Comparison of ENCODE assay signal across 25 cellular contexts in the genomic region with DNA sequence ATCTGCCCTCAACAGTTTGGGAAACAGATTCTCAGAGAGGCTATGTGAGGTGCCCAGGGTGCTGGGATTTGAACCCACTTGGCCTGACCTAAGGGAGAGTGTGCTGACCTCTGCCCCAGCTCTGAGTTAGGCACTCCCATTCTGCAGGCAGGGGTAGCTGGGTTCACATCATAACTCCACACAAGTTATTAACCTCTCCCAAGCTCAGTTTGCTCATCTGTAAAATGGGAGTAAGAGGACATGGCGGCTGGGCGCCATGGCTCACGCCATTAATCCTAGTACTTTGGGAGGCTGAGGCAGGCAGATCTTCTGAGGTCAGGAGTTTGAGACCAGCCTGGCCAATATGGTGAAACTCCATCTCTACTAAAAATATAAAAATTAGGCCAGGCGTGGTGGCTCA. TPM values are rescaled to one million over a fixed set of nuclear protein-coding genes. Genes with fewer than 3 reads are reported as not detected.
A peak's percentile ranks its signal among the peaks of the same experiment; 100 is the strongest.
DNase-seq lines count a peak whose midpoint lies in the region; ATAC-seq, FAIRE-seq and TF ChIP-seq lines count a peak whose summit lies in the region.
"Had no signal": no experiment of that assay in that cellular context is flagged by ENCODE, and none has a peak within 500 bp of the region (broad histone marks: within the 10 kb centered on the region; RNA-seq: fewer than 3 reads in every experiment).

No MANE protein-coding gene starts in this region.

- H3K4me3 Mint-ChIP-seq in natural killer cell treated with Interleukin-12 subunit alpha and Interleukin-12 subunit beta and Interleukin-15 and Interleukin-18, amount 100 ng/mL, for 72 hours, result no peak overlapping the region
- H3K4me3 Mint-ChIP-seq: B cell; CD14-positive monocyte; CD4-positive, alpha-beta memory T cell; CD4-positive, CD25-positive, alpha-beta regulatory T cell; CD8-positive, alpha-beta memory T cell had no signal

- no peaks in the 10 kb centered on the region for H4K20me1 ChIP-seq in HepG2 (ENCODE audit: insufficient read depth, low read length)
- H4K20me1 ChIP-seq in K562 (replicated peaks; ENCODE audit: control insufficient read depth, insufficient read depth, low read length), result no peaks in the 10 kb centered on the region

- in situ Hi-C loops in HepG2 (cut with HindIII; ENCODE audit: extremely low pct_ligation_motif_present, low pct_unique_long_range_greater_than_20kb) (no loop called here), K562 (cut with MboI) (no loop called here)

- H3K27me3 Mint-ChIP-seq in natural killer cell treated with Interleukin-12 subunit alpha and Interleukin-12 subunit beta and Interleukin-15 and Interleukin-18, amount 100 ng/mL, for 72 hours, result no peaks in the 10 kb centered on the region
- H3K27me3 Mint-ChIP-seq: B cell; CD4-positive, alpha-beta memory T cell; CD4-positive, CD25-positive, alpha-beta regulatory T cell had no signal

- H3K4me2 ChIP-seq in HepG2 (ENCODE audit: low read depth, low read length), result no peak overlapping the region
- no peak overlapping the region for H3K4me2 ChIP-seq in K562 (ENCODE audit: insufficient read depth, low read length)
- H3K4me2 ChIP-seq: A549 had no signal

- H3K27me3 ChIP-seq in HepG2 (ENCODE audit: control insufficient read depth in 1 of 2, insufficient read depth in 2 of 2, low read length in 2 of 2), result peaks cover 0 to 1% of the 10 kb centered on the region in 2 experiments; a peak in 1 of 5 replicates
- no peaks in the 10 kb centered on the region for H3K27me3 ChIP-seq in right lobe of liver
- no peaks in the 10 kb centered on the region for H3K27me3 ChIP-seq in K562 (ENCODE audit: control insufficient read depth in 2 of 2, insufficient read depth in 2 of 2, low read length in 2 of 2)
- H3K27me3 ChIP-seq in upper lobe of right lung, result no peaks in the 10 kb centered on the region

- POLR2A ChIA-PET in HepG2 (lab: Yijun Ruan, JAX), result interaction anchor here (1.1 to 2.3 kb wide), 2 partner anchors 8 to 35 kb away, joined by 3 to 16 read pairs; no protein-coding TSS in a partner anchor
- POLR2A ChIA-PET in K562 (lab: Yijun Ruan, JAX), result interaction anchor here (0.8 to 1.7 kb wide), 5 partner anchors 7 to 21 kb away, joined by 3 to 9 read pairs (median 3); a partner anchor contains a TSS

- no peaks in the 10 kb centered on the region for H3K4me1 Mint-ChIP-seq in natural killer cell treated with Interleukin-12 subunit alpha and Interleukin-12 subunit beta and Interleukin-15 and Interleukin-18, amount 100 ng/mL, for 72 hours (ENCODE audit: low read depth in 2 of 2)
- H3K4me1 Mint-ChIP-seq: CD4-positive, alpha-beta memory T cell; CD4-positive, CD25-positive, alpha-beta regulatory T cell; CD8-positive, alpha-beta memory T cell had no signal

- DNase-seq in HepG2 (ENCODE audit: low spot score) (no peak), right lobe of liver (no peak), K562 (ENCODE audit: extremely low read depth in 1 of 4, low spot score in 3 of 4) (no peak), left lobe of liver (ENCODE audit: low spot score) (no peak), upper lobe of right lung (no peak), midbrain (lab: John Stamatoyannopoulos, UW) (no peak)
- DNase-seq in natural killer cell treated with Interleukin-12 subunit alpha and Interleukin-12 subunit beta and Interleukin-15 and Interleukin-18, amount 100 ng/mL, for 72 hours (ENCODE audit: low spot score), result no peak
- DNase-seq: AML-193; Caco-2; Calu3; CD4-positive, alpha-beta memory T cell; CD4-positive, CD25-positive, alpha-beta regulatory T cell; CD8-positive, alpha-beta memory T cell; DND-41; EL; GDM1 had no signal

- no peak overlapping the region for H3K27ac ChIP-seq in HepG2 (ENCODE audit: extremely low read length, insufficient read depth, low read length)
- H3K27ac ChIP-seq in right lobe of liver, result no peak overlapping the region
- no peak overlapping the region for H3K27ac ChIP-seq in K562 (ENCODE audit: extremely low read depth, low read depth, low read length)
- H3K27ac ChIP-seq in upper lobe of right lung, result no peak overlapping the region
- H3K27ac ChIP-seq: 22Rv1, A549 had no signal

- no peak for FAIRE-seq in HepG2 (lab: Jason Lieb, UNC)
- no peak for FAIRE-seq in K562 (lab: Jason Lieb, UNC)
- FAIRE-seq: A549, D721Med, GM12878, GM12892, GM18507 had no signal

- no peaks in the 10 kb centered on the region for H3K9me3 Mint-ChIP-seq in natural killer cell treated with Interleukin-12 subunit alpha and Interleukin-12 subunit beta and Interleukin-15 and Interleukin-18, amount 100 ng/mL, for 72 hours
- H3K9me3 Mint-ChIP-seq: CD14-positive monocyte; CD4-positive, alpha-beta memory T cell; CD4-positive, CD25-positive, alpha-beta regulatory T cell; CD8-positive, alpha-beta memory T cell had no signal

- CTCF ChIA-PET in HepG2 (lab: Yijun Ruan, JAX; ENCODE audit: low intra/inter-chr PET ratio, low total read pairs) (no interaction called here), K562 (lab: Yijun Ruan, JAX; ENCODE audit: low intra/inter-chr PET ratio) (no interaction called here)

- H2AFZ ChIP-seq in HepG2 (ENCODE audit: low read length), result no peak overlapping the region
- H2AFZ ChIP-seq in K562 (ENCODE audit: low read depth, low read length), result no peak overlapping the region

- H3K36me3 Mint-ChIP-seq in natural killer cell treated with Interleukin-12 subunit alpha and Interleukin-12 subunit beta and Interleukin-15 and Interleukin-18, amount 100 ng/mL, for 72 hours, result no peaks in the 10 kb centered on the region
- H3K36me3 Mint-ChIP-seq: CD14-positive monocyte; CD4-positive, alpha-beta memory T cell; CD4-positive, CD25-positive, alpha-beta regulatory T cell; CD8-positive, alpha-beta memory T cell had no signal

- no peaks in the 10 kb centered on the region for H3K9me1 ChIP-seq in K562 (ENCODE audit: control insufficient read depth, insufficient read depth, low read length)

- H3K4me1 ChIP-seq in HepG2 (ENCODE audit: insufficient read depth, low read length) (peaks cover 67% of the 10 kb centered on the region), right lobe of liver (peaks cover 0 to 4% (median 0%) of the 10 kb centered on the region in 4 donors), K562 (replicated peaks in 1 of 2; ENCODE audit: control insufficient read depth in 2 of 2, insufficient read depth in 2 of 2, low read length in 2 of 2) (peaks cover 0 to 8% of the 10 kb centered on the region in 2 experiments; a peak in 3 of 5 replicates), upper lobe of right lung (no peaks in the 10 kb centered on the region)
- H3K4me1 ChIP-seq: A549 had no signal

- TF ChIP-seq CTCF in HepG2 (CRISPR knock-in tag; IDR thresholded peaks at IDR 0.05), result no peak
- no peak for TF ChIP-seq CTCF in right lobe of liver (IDR thresholded peaks at IDR 0.05)
- TF ChIP-seq CTCF in K562 (IDR thresholded peaks at IDR 0.05 in 2 of 3, conservative IDR thresholded peaks at IDR 0.05 in 1 of 3; ENCODE audit: insufficient read depth in 2 of 3, low read depth in 1 of 3, low read length in 3 of 3), result no peak
- TF ChIP-seq CTCF in upper lobe of right lung (IDR thresholded peaks at IDR 0.05), result no peak

- H3K9me3 ChIP-seq in HepG2 (ENCODE audit: low read length) (no peaks in the 10 kb centered on the region), right lobe of liver (no peaks in the 10 kb centered on the region), K562 (replicated peaks; ENCODE audit: control insufficient read depth, insufficient read depth, low read depth, low read length) (no peaks in the 10 kb centered on the region), upper lobe of right lung (no peaks in the 10 kb centered on the region)
- H3K9me3 ChIP-seq: A549, Caco-2 had no signal

- no peak overlapping the region for H3K9ac ChIP-seq in HepG2 (ENCODE audit: insufficient read depth, low read depth, low read length)
- no peak overlapping the region for H3K9ac ChIP-seq in K562 (ENCODE audit: insufficient read depth in 1 of 2, low read depth in 2 of 2, low read length in 2 of 2)

- intact Hi-C loops in HepG2 (cut with micrococcal nuclease; ENCODE audit: unreplicated experiment) (no loop called here), right lobe of liver (cut with DNase I) (no loop called here), K562 (cut with micrococcal nuclease) (no loop called here), upper lobe of right lung (cut with DNase I) (no loop called here)

- TF ChIP-seq EP300 in HepG2 (IDR thresholded peaks at IDR 0.05; ENCODE audit: low read depth in 2 of 2, low read length in 2 of 2) (no peak), HepG2 (CRISPR knock-in tag; IDR thresholded peaks at IDR 0.05; ENCODE audit: borderline replicate concordance) (no peak), K562 (IDR thresholded peaks at IDR 0.05; ENCODE audit: low read length) (no peak)

- no peak for TF ChIP-seq POLR2A in HepG2 (IDR thresholded peaks at IDR 0.05; ENCODE audit: insufficient read depth in 1 of 2, low read depth in 2 of 2, low read length in 2 of 2)
- TF ChIP-seq POLR2A in right lobe of liver (IDR thresholded peaks at IDR 0.05), result no peak
- no peak for TF ChIP-seq POLR2A in K562 (conservative IDR thresholded peaks at IDR 0.05)

- TF ChIP-seq RAD21 in HepG2 (CRISPR knock-in tag; IDR thresholded peaks at IDR 0.05) (no peak), K562 (CRISPR knock-in tag; conservative IDR thresholded peaks at IDR 0.05 in 1 of 2, IDR thresholded peaks at IDR 0.05 in 1 of 2) (no peak)

- H3K4me3 ChIP-seq in HepG2 (replicated peaks in 1 of 3; ENCODE audit: insufficient read depth in 1 of 3, low read depth in 2 of 3, low read length in 3 of 3), result no peak overlapping the region
- no peak overlapping the region for H3K4me3 ChIP-seq in right lobe of liver
- H3K4me3 ChIP-seq in K562, result no peak overlapping the region
- H3K4me3 ChIP-seq in upper lobe of right lung, result no peak overlapping the region
- H3K4me3 ChIP-seq: A549, GM12878 had no signal

- BruUV-seq in HepG2 (replicated peaks; lab: Mats Ljungman, UMichigan), result no TSS peak
- BruUV-seq in K562 (replicated peaks; lab: Mats Ljungman, UMichigan), result no TSS peak

- no peak overlapping the region for H3K27ac Mint-ChIP-seq in natural killer cell treated with Interleukin-12 subunit alpha and Interleukin-12 subunit beta and Interleukin-15 and Interleukin-18, amount 100 ng/mL, for 72 hours
- H3K27ac Mint-ChIP-seq: B cell; CD14-positive monocyte; CD4-positive, alpha-beta memory T cell; CD8-positive, alpha-beta memory T cell had no signal

- H3K79me2 ChIP-seq in HepG2 (ENCODE audit: insufficient read depth, low read length) (no peaks in the 10 kb centered on the region), K562 (ENCODE audit: control insufficient read depth, insufficient read depth, low read length) (no peaks in the 10 kb centered on the region)

- 100% methylated on average over 4 of the region's 4 CpGs for WGBS in HepG2 (ENCODE audit: low lambda C conversion rate)
- 100% methylated on average over 1 of the region's 4 CpGs for WGBS in right lobe of liver (ENCODE audit: insufficient coverage, low coverage, low lambda C conversion rate, missing lambda C conversion rate)
- WGBS in K562 (ENCODE audit: insufficient coverage, low coverage, missing lambda C conversion rate), result 88% methylated on average over 4 of the region's 4 CpGs

- H3K36me3 ChIP-seq in HepG2 (replicated peaks in 1 of 2; ENCODE audit: control insufficient read depth in 1 of 2, insufficient read depth in 2 of 2, low read length in 2 of 2) (no peaks in the 10 kb centered on the region), right lobe of liver (no peaks in the 10 kb centered on the region), K562 (ENCODE audit: control insufficient read depth, insufficient read depth, low read length) (no peaks in the 10 kb centered on the region), upper lobe of right lung (no peaks in the 10 kb centered on the region)

- no peak for ATAC-seq in HepG2
- no peak for ATAC-seq in right lobe of liver
- ATAC-seq in K562, result no peak
- peak; percentile 25 for ATAC-seq in left lobe of liver
- ATAC-seq in upper lobe of right lung, result peak; percentile 20
- ATAC-seq in HG03442 (IDR thresholded peaks at IDR 0.05; ENCODE audit: unreplicated experiment), result no peak
- no peak for ATAC-seq in natural killer cell treated with Interleukin-12 subunit alpha and Interleukin-12 subunit beta and Interleukin-15 and Interleukin-18, amount 100 ng/mL, for 72 hours
- ATAC-seq: A549, GM12878 had no signal

RNA-seq across cellular contexts. Expression of a gene that starts 8.9 kb away (rescaled TPM):
- 48.6 and 50.3 TPM in 2 replicates for total RNA-seq in HepG2 (2016; rRNA removed; fragmentation: Illumina TruSeq; extraction: Trizol)
- total RNA-seq in HepG2 (2016; cell fraction: cytosol; rRNA removed; fragmentation: Illumina TruSeq; extraction: Trizol; ENCODE audit: low read depth), result 154 and 160 TPM in 2 replicates
- 44.1 and 53.1 TPM in 2 replicates for total RNA-seq in HepG2 (2016; cell fraction: insoluble cytoplasmic fraction; rRNA removed; fragmentation: Illumina TruSeq; extraction: Trizol)
- 183 TPM in 2 replicates for total RNA-seq in HepG2 (2016; cell fraction: membrane; rRNA removed; fragmentation: Illumina TruSeq; extraction: Trizol)
- total RNA-seq in HepG2 (2016; cell fraction: nucleus; rRNA removed; fragmentation: Illumina TruSeq; extraction: Trizol), result 22.6 and 24.9 TPM in 2 replicates
- polyA plus RNA-seq in HepG2 (2011; rRNA removed), result 15.2 and 15.4 TPM in 2 replicates
- 15.2 and 20.3 TPM in 2 replicates for polyA plus RNA-seq in HepG2 (2011; cell fraction: cytosol; rRNA removed)
- 5.8 and 8.1 TPM in 2 replicates for polyA plus RNA-seq in HepG2 (2011; cell fraction: nucleus; rRNA removed)
- polyA plus RNA-seq in HepG2 (2012), result 20.1 and 21.0 TPM in 2 replicates
- 153 and 173 TPM in 2 replicates for polyA plus RNA-seq in HepG2 (2016; cell fraction: cytosol; fragmentation: Illumina TruSeq; extraction: Trizol; ENCODE audit: low read depth)
- 42.4 and 45.4 TPM in 2 replicates for polyA plus RNA-seq in HepG2 (2016; cell fraction: insoluble cytoplasmic fraction; fragmentation: Illumina TruSeq; extraction: Trizol; ENCODE audit: low read depth)
- polyA plus RNA-seq in HepG2 (2016; cell fraction: membrane; fragmentation: Illumina TruSeq; extraction: Trizol; ENCODE audit: low read depth), result 145 and 151 TPM in 2 replicates
- polyA plus RNA-seq in HepG2 (2016; cell fraction: nucleus; fragmentation: Illumina TruSeq; extraction: Trizol; ENCODE audit: insufficient read depth, low read depth), result 34.7 and 35.9 TPM in 2 replicates
- polyA minus RNA-seq in HepG2 (2011; rRNA and poly(A)+ RNA removed; ENCODE audit: low replicate concordance), result 5.3 and 8.8 TPM in 2 replicates
- polyA minus RNA-seq in HepG2 (2011; cell fraction: cytosol; rRNA and poly(A)+ RNA removed), result 11.6 and 12.6 TPM in 2 replicates
- 10.7 and 13.2 TPM in 2 replicates for polyA minus RNA-seq in HepG2 (2011; cell fraction: nucleus; rRNA and poly(A)+ RNA removed)
- 10 to 100 TPM in 3 of 6 experiments, 1 to 10 TPM in 3; 3.5 to 26.5 (median 8.2) TPM for total RNA-seq in right lobe of liver
- 13.1 and 13.7 TPM in 2 replicates for total RNA-seq in K562 (2011; cell fraction: chromatin; rRNA removed; ENCODE audit: low replicate concordance)
- total RNA-seq in K562 (2011; cell fraction: nucleolus; rRNA removed), result 11.7 and 12.3 TPM in 2 replicates
- total RNA-seq in K562 (2011; cell fraction: nucleoplasm; rRNA removed), result 13.1 and 21.5 TPM in 2 replicates
- total RNA-seq in K562 (2014; rRNA removed), result 22.7 and 23.5 TPM in 2 replicates
- 23.5 and 24.2 TPM in 2 replicates for total RNA-seq in K562 (2014; rRNA removed; fragmentation: Illumina TruSeq; extraction: Trizol)
- total RNA-seq in K562 (2015; rRNA removed; fragmentation: Illumina TruSeq; extraction: Trizol), result 17.6 and 19.2 TPM in 2 replicates
- 20.7 and 20.9 TPM in 2 replicates for total RNA-seq in K562 (2021)
- polyA plus RNA-seq in K562 (2011; rRNA removed), result 11.9 and 14.9 TPM in 2 replicates
- polyA plus RNA-seq in K562 (2011; cell fraction: cytosol; rRNA removed), result 10.0 and 13.1 TPM in 2 replicates
- 6.2 and 7.7 TPM in 2 replicates for polyA plus RNA-seq in K562 (2011; cell fraction: nucleus; rRNA removed)
- polyA plus RNA-seq in K562 (2012), result 10.1 and 13.7 TPM in 2 replicates
- polyA plus RNA-seq in K562 (2014; fragmentation: Illumina TruSeq; extraction: Trizol), result 15.3 and 16.5 TPM in 2 replicates
- 1 to 10 TPM; 3.2 to 6.4 TPM for polyA plus RNA-seq in K562 (2014; fragmentation: Nextera tagmentation; extraction: Ambion mirVana)
- 17.5 and 21.6 TPM in 2 replicates for polyA plus RNA-seq in K562 (2014; rRNA removed)
- polyA minus RNA-seq in K562 (2011; rRNA and poly(A)+ RNA removed), result 11.2 and 12.4 TPM in 2 replicates
- polyA minus RNA-seq in K562 (2011; cell fraction: cytosol; rRNA and poly(A)+ RNA removed), result 8.6 and 9.5 TPM in 2 replicates
- 4.7 and 5.8 TPM in 2 replicates for polyA minus RNA-seq in K562 (2011; cell fraction: nucleus; rRNA and poly(A)+ RNA removed)
- 3.5 TPM for total RNA-seq in left lobe of liver
- total RNA-seq in upper lobe of right lung, result 4.9 TPM
- 10 to 100 TPM in 1 of 2 donors, 1 to 10 TPM in 1; 7.1 to 13.6 TPM for total RNA-seq in natural killer cell treated with Interleukin-12 subunit alpha and Interleukin-12 subunit beta and Interleukin-15 and Interleukin-18, amount 100 ng/mL, for 72 hours

RNA-seq across cellular contexts. Expression of a gene that starts 58.4 kb away (rescaled TPM):
- total RNA-seq in HepG2 (2016; rRNA removed; fragmentation: Illumina TruSeq; extraction: Trizol), result 5.7 and 8.2 TPM in 2 replicates
- total RNA-seq in HepG2 (2016; cell fraction: cytosol; rRNA removed; fragmentation: Illumina TruSeq; extraction: Trizol; ENCODE audit: low read depth), result 2.8 TPM in 2 replicates
- 3.7 and 9.3 TPM in 2 replicates for total RNA-seq in HepG2 (2016; cell fraction: insoluble cytoplasmic fraction; rRNA removed; fragmentation: Illumina TruSeq; extraction: Trizol)
- 8.8 and 9.5 TPM in 2 replicates for total RNA-seq in HepG2 (2016; cell fraction: membrane; rRNA removed; fragmentation: Illumina TruSeq; extraction: Trizol)
- total RNA-seq in HepG2 (2016; cell fraction: nucleus; rRNA removed; fragmentation: Illumina TruSeq; extraction: Trizol), result 13.9 and 14.4 TPM in 2 replicates
- polyA plus RNA-seq in HepG2 (2011; rRNA removed), result 1.5 and 2.1 TPM in 2 replicates
- 1.2 and 1.7 TPM in 2 replicates for polyA plus RNA-seq in HepG2 (2011; cell fraction: cytosol; rRNA removed)
- polyA plus RNA-seq in HepG2 (2011; cell fraction: nucleus; rRNA removed), result 11.5 and 13.6 TPM in 2 replicates
- polyA plus RNA-seq in HepG2 (2012), result 4.9 and 7.2 TPM in 2 replicates
- 2.6 and 2.7 TPM in 2 replicates for polyA plus RNA-seq in HepG2 (2016; cell fraction: cytosol; fragmentation: Illumina TruSeq; extraction: Trizol; ENCODE audit: low read depth)
- 5.4 and 7.8 TPM in 2 replicates for polyA plus RNA-seq in HepG2 (2016; cell fraction: insoluble cytoplasmic fraction; fragmentation: Illumina TruSeq; extraction: Trizol; ENCODE audit: low read depth)
- polyA plus RNA-seq in HepG2 (2016; cell fraction: membrane; fragmentation: Illumina TruSeq; extraction: Trizol; ENCODE audit: low read depth), result 6.4 and 6.7 TPM in 2 replicates
- 24.0 and 25.7 TPM in 2 replicates for polyA plus RNA-seq in HepG2 (2016; cell fraction: nucleus; fragmentation: Illumina TruSeq; extraction: Trizol; ENCODE audit: insufficient read depth, low read depth)
- 8.5 and 12.3 TPM in 2 replicates for polyA minus RNA-seq in HepG2 (2011; rRNA and poly(A)+ RNA removed; ENCODE audit: low replicate concordance)
- 5.4 and 5.5 TPM in 2 replicates for polyA minus RNA-seq in HepG2 (2011; cell fraction: cytosol; rRNA and poly(A)+ RNA removed)
- polyA minus RNA-seq in HepG2 (2011; cell fraction: nucleus; rRNA and poly(A)+ RNA removed), result 9.0 and 9.2 TPM in 2 replicates
- 1 to 10 TPM; 1.6 to 5.8 (median 3.0) TPM for total RNA-seq in right lobe of liver
- total RNA-seq in K562 (2011; cell fraction: chromatin; rRNA removed; ENCODE audit: low replicate concordance), result 31.6 and 91.3 TPM in 2 replicates
- total RNA-seq in K562 (2011; cell fraction: nucleolus; rRNA removed), result 68.6 and 78.7 TPM in 2 replicates
- total RNA-seq in K562 (2011; cell fraction: nucleoplasm; rRNA removed), result 48.5 and 50.3 TPM in 2 replicates
- 9.0 and 16.5 TPM in 2 replicates for total RNA-seq in K562 (2014; rRNA removed)
- total RNA-seq in K562 (2014; rRNA removed; fragmentation: Illumina TruSeq; extraction: Trizol), result 1.9 and 3.0 TPM in 2 replicates
- total RNA-seq in K562 (2015; rRNA removed; fragmentation: Illumina TruSeq; extraction: Trizol), result 7.4 and 9.0 TPM in 2 replicates
- 48.8 and 51.3 TPM in 2 replicates for total RNA-seq in K562 (2021)
- polyA plus RNA-seq in K562 (2011; rRNA removed), result 2.3 and 3.9 TPM in 2 replicates
- polyA plus RNA-seq in K562 (2011; cell fraction: cytosol; rRNA removed), result 3.0 and 6.9 TPM in 2 replicates
- 15.1 and 27.9 TPM in 2 replicates for polyA plus RNA-seq in K562 (2011; cell fraction: nucleus; rRNA removed)
- 18.3 and 22.2 TPM in 2 replicates for polyA plus RNA-seq in K562 (2012)
- polyA plus RNA-seq in K562 (2014; fragmentation: Illumina TruSeq; extraction: Trizol), result 10.3 and 24.1 TPM in 2 replicates
- under 1 TPM; 0.42 to 0.46 TPM for polyA plus RNA-seq in K562 (2014; fragmentation: Nextera tagmentation; extraction: Ambion mirVana)
- 14.7 and 15.4 TPM in 2 replicates for polyA plus RNA-seq in K562 (2014; rRNA removed)
- polyA minus RNA-seq in K562 (2011; rRNA and poly(A)+ RNA removed), result 2.8 and 4.0 TPM in 2 replicates
- polyA minus RNA-seq in K562 (2011; cell fraction: cytosol; rRNA and poly(A)+ RNA removed), result 15.2 and 18.0 TPM in 2 replicates
- polyA minus RNA-seq in K562 (2011; cell fraction: nucleus; rRNA and poly(A)+ RNA removed), result 19.2 and 21.4 TPM in 2 replicates
- total RNA-seq in left lobe of liver, result 2.0 TPM
- total RNA-seq in upper lobe of right lung, result 8.5 TPM
- total RNA-seq in natural killer cell treated with Interleukin-12 subunit alpha and Interleukin-12 subunit beta and Interleukin-15 and Interleukin-18, amount 100 ng/mL, for 72 hours, result 10 to 100 TPM; 16.5 to 51.0 TPM

Comparison
In these comparisons a context has a peak if more than half of its experiments do, and no peak if none do; other contexts are left out.
1. ATAC-seq: peak in left lobe of liver (single experiment) and upper lobe of right lung (single experiment); none in HepG2 (single experiment), right lobe of liver (0 of 4), K562 (single experiment), HG03442 (single experiment) and natural killer cell treated with Interleukin-12 subunit alpha and Interleukin-12 subunit beta and Interleukin-15 and Interleukin-18, amount 100 ng/mL, for 72 hours (0 of 2).